In the genomic region with DNA sequence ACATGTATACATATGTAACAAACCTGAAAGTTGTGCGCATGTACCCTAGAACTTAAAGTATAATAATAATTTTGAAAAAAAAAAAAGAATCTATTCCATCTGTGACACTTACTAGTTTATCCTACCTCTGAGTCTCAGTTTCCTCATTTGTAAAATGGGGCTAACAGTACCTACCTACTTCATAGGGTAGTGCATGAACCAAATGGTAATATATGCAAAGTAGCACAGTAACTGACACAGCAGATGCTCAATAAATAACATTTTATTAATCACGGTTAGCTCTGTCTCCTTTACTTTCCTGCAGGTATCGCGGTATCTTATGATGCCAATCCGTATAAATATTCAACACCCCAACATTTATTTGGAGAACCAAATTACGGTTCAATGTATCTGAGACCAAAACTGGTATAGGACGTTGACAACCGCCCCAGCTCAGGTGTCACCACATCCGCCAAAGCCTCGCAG, we compare ENCODE assay signal across 8 cellular contexts. TPM values are rescaled to one million over a fixed set of nuclear protein-coding genes. Genes with fewer than 3 reads are reported as not detected.
DNase-seq lines count a peak whose midpoint lies in the region; ATAC-seq and TF ChIP-seq lines count a peak whose summit lies in the region.

No MANE protein-coding gene starts in this region.

- ATAC-seq in GM19467 (IDR thresholded peaks at IDR 0.05; ENCODE audit: unreplicated experiment) (peak; percentile 16), psoas muscle (peak in 1 of 4 donors; percentile 5)

- H3K27me3 ChIP-seq in ACC112 (ENCODE audit: insufficient read depth, low read length) (no peaks in the 10 kb centered on the region), OCI-LY1 (ENCODE audit: insufficient read depth, low read length) (no peaks in the 10 kb centered on the region), psoas muscle (ENCODE audit: insufficient read depth in 3 of 3, low read length in 2 of 3) (no peaks in the 10 kb centered on the region)

- H3K36me3 ChIP-seq in ACC112 (ENCODE audit: insufficient read depth, low read length) (no peaks in the 10 kb centered on the region), OCI-LY1 (ENCODE audit: insufficient read depth, low read length) (no peaks in the 10 kb centered on the region), psoas muscle (ENCODE audit: insufficient read depth in 1 of 2, low read depth in 1 of 2) (no peaks in the 10 kb centered on the region)

- WGBS in psoas muscle, 3 donors = 7 to 9% (median 7%) methylated on average over 10 of the region's 10 CpGs

- no peak for TF ChIP-seq CTCF in OCI-LY1 (IDR thresholded peaks at IDR 0.05; ENCODE audit: low read length)
- no peak for TF ChIP-seq CTCF in epithelial cell of esophagus (IDR thresholded peaks at IDR 0.05; ENCODE audit: insufficient read depth, low read depth, low read length, missing control alignments)
- no peak for TF ChIP-seq CTCF in psoas muscle (IDR thresholded peaks at IDR 0.05)

- H2AFZ ChIP-seq in ACC112 (ENCODE audit: low read length, unreplicated experiment) (no peak overlapping the region), OCI-LY1 (ENCODE audit: low read length) (no peak overlapping the region)

- H3K4me2 ChIP-seq in OCI-LY1 (ENCODE audit: low read length) = peak overlapping the region; percentile 64

- no peaks in the 10 kb centered on the region for H3K9me2 ChIP-seq in OCI-LY1 (ENCODE audit: low read depth, low read length)

- no peaks in the 10 kb centered on the region for H3K9me3 ChIP-seq in OCI-LY1 (ENCODE audit: low read length)
- no peaks in the 10 kb centered on the region for H3K9me3 ChIP-seq in psoas muscle

- no peak for DNase-seq in epithelial cell of esophagus (ENCODE audit: low read depth)
- DNase-seq in psoas muscle = no peak
- DNase-seq in effector CD4-positive, alpha-beta T cell = no peak
- no peak for DNase-seq in stimulated activated naive CD4-positive, alpha-beta T cell treated with Interleukin-2 at 50 U/mL for 16 hours (lab: John Stamatoyannopoulos, UW)
- no peak for DNase-seq in erythroblast (lab: John Stamatoyannopoulos, UW)

- no peaks in the 10 kb centered on the region for H4K20me1 ChIP-seq in OCI-LY1 (ENCODE audit: insufficient read depth, low read length)

- no peak for TF ChIP-seq POLR2A in erythroblast (IDR thresholded peaks at IDR 0.05; ENCODE audit: low read length)

- H3K4me3 ChIP-seq in ACC112 (ENCODE audit: low read depth, low read length) (peak overlapping the region; percentile 83), OCI-LY1 (ENCODE audit: low read depth, low read length, poor library complexity, severe bottlenecking) (peak overlapping the region; percentile 78), epithelial cell of esophagus (ENCODE audit: low read length) (peak overlapping the region; percentile 89), psoas muscle (peak overlapping the region; percentile 90)

- H3K27ac ChIP-seq in ACC112 (ENCODE audit: low read depth, low read length) = peak overlapping the region; percentile 95
- peak overlapping the region; percentile 71 for H3K27ac ChIP-seq in OCI-LY1 (ENCODE audit: low read depth, low read length, poor library complexity, severe bottlenecking)
- H3K27ac ChIP-seq in psoas muscle = peak overlapping the region; percentile 99

- H3F3A ChIP-seq in OCI-LY1 (ENCODE audit: insufficient read depth, low read length) = no peaks in the 10 kb centered on the region

- H3K4me1 ChIP-seq in ACC112 (ENCODE audit: control insufficient read depth, insufficient read depth, low read length, unreplicated experiment) (peaks cover 3% of the 10 kb centered on the region), OCI-LY1 (ENCODE audit: insufficient read depth, low read length, severe bottlenecking) (peaks cover 23% of the 10 kb centered on the region), psoas muscle (peaks cover 23% of the 10 kb centered on the region)

- H3K79me2 ChIP-seq in ACC112 (ENCODE audit: control insufficient read depth, insufficient read depth, low read length, unreplicated experiment) = peaks cover 56% of the 10 kb centered on the region
- peaks cover 35% of the 10 kb centered on the region for H3K79me2 ChIP-seq in OCI-LY1 (ENCODE audit: insufficient read depth, low read length)

- peak overlapping the region; percentile 74 for H3K9ac ChIP-seq in OCI-LY1 (ENCODE audit: low read length)

- intact Hi-C loops in psoas muscle (cut with DNase I) = loop anchor here (5.0 kb wide), 3 partner anchors 48 to 102 kb away; a partner anchor contains a TSS

RNA-seq across cellular contexts. Expression of a gene that starts 0.7 kb away (rescaled TPM):
- 100 to 1,000 TPM; 128 to 203 (median 159) TPM for total RNA-seq in psoas muscle
- polyA plus RNA-seq in psoas muscle = 100 to 1,000 TPM in 2 of 3 donors, 10 to 100 TPM in 1; 88.2 to 255 (median 101) TPM

RNA-seq across cellular contexts. Expression of a gene that starts 48.9 kb away (rescaled TPM):
- 100 to 1,000 TPM in 1 of 4 donors, 10 to 100 TPM in 3; 69.1 to 116 (median 88.5) TPM for total RNA-seq in psoas muscle
- polyA plus RNA-seq in psoas muscle = 10 to 100 TPM; 17.9 to 49.0 (median 28.0) TPM
